Comparison of ENCODE assay signal across 22 cellular contexts in the genomic region with DNA sequence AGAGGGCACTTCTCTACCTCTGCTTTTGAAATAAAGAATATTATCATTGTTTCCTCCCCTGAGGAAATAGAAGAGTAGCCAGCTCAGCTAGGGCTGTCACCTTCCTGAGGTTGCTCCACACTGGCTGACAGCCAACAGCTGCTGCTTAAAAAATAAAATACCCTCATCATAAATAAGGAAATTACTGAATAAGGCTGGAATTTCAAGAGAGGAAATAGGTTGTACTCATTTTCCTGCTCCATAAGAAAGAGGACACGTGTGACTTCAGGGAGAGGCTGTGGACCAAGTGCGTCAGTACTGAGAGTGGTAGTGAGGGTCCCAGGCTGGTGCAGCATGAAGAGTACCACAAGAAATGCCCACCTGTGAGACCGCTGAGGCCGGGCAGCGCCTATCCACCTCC. TPM values are rescaled to one million over a fixed set of nuclear protein-coding genes. Genes with fewer than 3 reads are reported as not detected.
DNase-seq lines count a peak whose midpoint lies in the region; ATAC-seq and TF ChIP-seq lines count a peak whose summit lies in the region.
"Had no signal": no experiment of that assay in that cellular context is flagged by ENCODE, and none has a peak within 500 bp of the region (broad histone marks: within the 10 kb centered on the region; RNA-seq: fewer than 3 reads in every experiment).

No MANE protein-coding gene starts in this region.

- H4K20me1 ChIP-seq in PC-3 (ENCODE audit: low read length), result no peaks in the 10 kb centered on the region

- no peaks in the 10 kb centered on the region for H3K79me2 ChIP-seq in PC-3 (ENCODE audit: low read length)

- ATAC-seq in PC-3 (no peak), GM18519 (IDR thresholded peaks at IDR 0.05; ENCODE audit: low FRiP score, unreplicated experiment) (no peak), HG02884 (IDR thresholded peaks at IDR 0.05; ENCODE audit: unreplicated experiment) (no peak)
- ATAC-seq: naive thymus-derived CD4-positive, alpha-beta T cell had no signal

- CTCF ChIA-PET in PC-3 (lab: Charles Lee), result no interaction called here

- no TSS peak for BruUV-seq in PC-3 (replicated peaks; lab: Mats Ljungman, UMichigan)

- no peak for TF ChIP-seq CTCF in PC-3 (conservative IDR thresholded peaks at IDR 0.05; ENCODE audit: low read depth, low read length)

- H3F3A ChIP-seq in PC-3 (ENCODE audit: low read length, unreplicated experiment), result no peaks in the 10 kb centered on the region

- H3K27ac ChIP-seq in PC-3 (ENCODE audit: low read length), result no peak overlapping the region

- intact Hi-C loops in PC-3 (cut with micrococcal nuclease), result no loop called here

- no peaks in the 10 kb centered on the region for H3K9me2 ChIP-seq in PC-3 (replicated peaks; ENCODE audit: low read length)

- no peak overlapping the region for H3K9ac ChIP-seq in PC-3 (ENCODE audit: low read length)

- no peaks in the 10 kb centered on the region for H3K36me3 ChIP-seq in PC-3 (ENCODE audit: low read depth, low read length)
- H3K36me3 ChIP-seq: esophagus squamous epithelium had no signal

- H3K4me2 ChIP-seq in PC-3 (ENCODE audit: low read length), result no peak overlapping the region

- no peaks in the 10 kb centered on the region for H3K9me3 ChIP-seq in PC-3 (ENCODE audit: low read length)
- H3K9me3 ChIP-seq: esophagus squamous epithelium had no signal

- H3K4me3 ChIP-seq in PC-3 (ENCODE audit: low read length), result no peak overlapping the region
- H3K4me3 ChIP-seq: esophagus squamous epithelium had no signal

- H3K4me1 ChIP-seq in PC-3 (ENCODE audit: insufficient read depth, low read length), result no peaks in the 10 kb centered on the region

- H2AFZ ChIP-seq in PC-3 (ENCODE audit: low read length), result no peak overlapping the region

- POLR2A ChIA-PET in PC-3 (lab: Charles Lee; ENCODE audit: unreplicated experiment), result no interaction called here

- peak; percentile 21 for DNase-seq in A172 (ENCODE audit: low spot score)
- peak; percentile 29 for DNase-seq in PC-3
- DNase-seq in glomerular endothelial cell (ENCODE audit: extremely low read depth, low read depth, low spot score), result peak; percentile 94
- DNase-seq in lung microvascular endothelial cell (ENCODE audit: low read depth in 2 of 2), result peak; percentile 92 to 97
- no peak for DNase-seq in SHP77 (lab: John Stamatoyannopoulos, UW)
- no peak for DNase-seq in NCI-H446 (lab: John Stamatoyannopoulos, UW)
- DNase-seq: ACHN; activated CD4-positive, CD25-positive, alpha-beta regulatory T cell treated with anti-CD3 and anti-CD28 coated beads, Interleukin-2, amount 50 U/mL, for 72 hours; activated gamma-delta T cell treated with Interleukin-2 at 50 U/mL for 16 hours; anterior cingulate cortex; CD4-positive, CD25-positive, alpha-beta regulatory T cell; esophagus squamous epithelium; hippocampal formation; naive thymus-derived CD4-positive, alpha-beta T cell; NCI-H1417 treated with DMSO at 0.1 percent for 48 hours; NCI-H2171 treated with DMSO at 0.1 percent for 48 hours; SIG-M5; T-helper 2 cell had no signal

- H3K27me3 ChIP-seq in PC-3 (ENCODE audit: low read length), result peaks cover 7% of the 10 kb centered on the region; the same call in 1 of the 2 replicates

RNA-seq across cellular contexts. Expression of a gene that starts 8.1 kb away (rescaled TPM):
- not detected in 2 replicates for total RNA-seq in A172 (2014; rRNA removed; shearing (Covaris generic))
- not detected in 2 replicates for total RNA-seq in PC-3 (2014; rRNA removed)
- 94.0 and 176 TPM in 2 replicates for total RNA-seq in glomerular endothelial cell
- 20.0 and 45.6 TPM in 2 replicates for total RNA-seq in lung microvascular endothelial cell
- total RNA-seq: H4, LHCN-M2 had no signal

Comparison
In these comparisons a context has a peak if more than half of its experiments do, and no peak if none do; other contexts are left out.
1. DNase-seq: peak in A172 (single experiment), PC-3 (single experiment), glomerular endothelial cell (single experiment) and lung microvascular endothelial cell (2 of 2); none in SHP77 (0 of 2) and NCI-H446 (0 of 2).
2. RNA of a gene that starts 8.1 kb away (total RNA-seq): 94.0 to 176 TPM in glomerular endothelial cell and 20.0 to 45.6 TPM in lung microvascular endothelial cell; not detected in A172 and not detected in PC-3; every median in the first group is over 10 times any median in the second.